Comparison of ENCODE assay signal across 14 cellular contexts in genomic region chr6:135021310-135022049, GRCh38.
A peak's percentile ranks its signal among the peaks of the same experiment; 100 is the strongest.
DNase-seq lines count a peak whose midpoint lies in the region; ATAC-seq lines count a peak whose summit lies in the region.
"Had no signal": no experiment of that assay in that cellular context is flagged by ENCODE, and none has a peak within 500 bp of the region (broad histone marks: within the 10 kb centered on the region; RNA-seq: fewer than 3 reads in every experiment).

No MANE protein-coding gene starts in this region.

- no peaks in the 10 kb centered on the region for H3K27me3 Mint-ChIP-seq in activated naive CD4-positive, alpha-beta T cell treated with anti-CD3 and anti-CD28 coated beads, Interleukin-2, amount 50 U/mL, for 24 hours
- no peaks in the 10 kb centered on the region for H3K27me3 Mint-ChIP-seq in stimulated activated naive CD8-positive, alpha-beta T cell treated with anti-CD3 and anti-CD28 coated beads, Interleukin-15, amount 100 ng/mL, for 72 hours
- H3K27me3 Mint-ChIP-seq: memory B cell had no signal

- no peak for DNase-seq in activated naive CD4-positive, alpha-beta T cell treated with anti-CD3 and anti-CD28 coated beads, Interleukin-2, amount 50 U/mL, for 16 hours
- DNase-seq in stimulated activated naive CD8-positive, alpha-beta T cell treated with anti-CD3 and anti-CD28 coated beads, Interleukin-15, amount 100 ng/mL, for 72 hours, result no peak
- DNase-seq in NCI-H1417 (lab: John Stamatoyannopoulos, UW), result no peak
- no peak for DNase-seq in stimulated activated CD4-positive, alpha-beta T cell treated with anti-CD3 and anti-CD28 coated beads, Interleukin-2, amount 100 ng/mL, for 48 hours
- DNase-seq in putamen (ENCODE audit: low spot score), result no peak
- DNase-seq: activated CD4-positive, alpha-beta T cell treated with anti-CD3 and anti-CD28 coated beads, Interleukin-2, amount 50 U/mL, for 1 hour; hippocampal formation; NCI-H526 treated with DMSO at 0.1 percent for 48 hours; SHP77 treated with DMSO at 0.1 percent for 48 hours; stimulated activated CD4-positive, alpha-beta T cell treated with anti-CD3 and anti-CD28 coated beads, Interleukin-4, amount 100 ng/mL, for 4 hours had no signal

- H3K27ac Mint-ChIP-seq in activated naive CD4-positive, alpha-beta T cell treated with anti-CD3 and anti-CD28 coated beads, Interleukin-2, amount 50 U/mL, for 24 hours, result peak overlapping the region; percentile 81
- H3K27ac Mint-ChIP-seq in stimulated activated naive CD8-positive, alpha-beta T cell treated with anti-CD3 and anti-CD28 coated beads, Interleukin-15, amount 100 ng/mL, for 72 hours, result peak overlapping the region; percentile 1 to 55
- H3K27ac Mint-ChIP-seq: memory B cell had no signal

- H3K9me3 Mint-ChIP-seq in activated naive CD4-positive, alpha-beta T cell treated with anti-CD3 and anti-CD28 coated beads, Interleukin-2, amount 50 U/mL, for 24 hours, result no peaks in the 10 kb centered on the region
- no peaks in the 10 kb centered on the region for H3K9me3 Mint-ChIP-seq in stimulated activated naive CD8-positive, alpha-beta T cell treated with anti-CD3 and anti-CD28 coated beads, Interleukin-15, amount 100 ng/mL, for 72 hours
- H3K9me3 Mint-ChIP-seq: memory B cell had no signal

- H3K4me3 Mint-ChIP-seq in activated naive CD4-positive, alpha-beta T cell treated with anti-CD3 and anti-CD28 coated beads, Interleukin-2, amount 50 U/mL, for 24 hours, result peak overlapping the region; percentile 31
- peak overlapping the region; percentile 41 to 63 for H3K4me3 Mint-ChIP-seq in stimulated activated naive CD8-positive, alpha-beta T cell treated with anti-CD3 and anti-CD28 coated beads, Interleukin-15, amount 100 ng/mL, for 72 hours
- H3K4me3 Mint-ChIP-seq: memory B cell had no signal

- peaks cover 6% of the 10 kb centered on the region for H3K36me3 Mint-ChIP-seq in activated naive CD4-positive, alpha-beta T cell treated with anti-CD3 and anti-CD28 coated beads, Interleukin-2, amount 50 U/mL, for 24 hours

- H3K4me1 Mint-ChIP-seq in activated naive CD4-positive, alpha-beta T cell treated with anti-CD3 and anti-CD28 coated beads, Interleukin-2, amount 50 U/mL, for 24 hours, result peaks cover 74% of the 10 kb centered on the region
- peaks cover 79% of the 10 kb centered on the region for H3K4me1 Mint-ChIP-seq in stimulated activated naive CD8-positive, alpha-beta T cell treated with anti-CD3 and anti-CD28 coated beads, Interleukin-15, amount 100 ng/mL, for 72 hours

- peak; percentile 68 for ATAC-seq in GM21723 (IDR thresholded peaks at IDR 0.05; ENCODE audit: unreplicated experiment)
- ATAC-seq in HG03460 (IDR thresholded peaks at IDR 0.05; ENCODE audit: unreplicated experiment), result peak; percentile 57
- peak; percentile 69 for ATAC-seq in stimulated activated naive CD8-positive, alpha-beta T cell treated with anti-CD3 and anti-CD28 coated beads, Interleukin-15, amount 100 ng/mL, for 72 hours
